17 cellular contexts compared by ENCODE assay signal in genomic region chr15:99167640-99168039, GRCh38.
A peak's percentile ranks its signal among the peaks of the same experiment; 100 is the strongest.
DNase-seq lines count a peak whose midpoint lies in the region; ATAC-seq, FAIRE-seq and TF ChIP-seq lines count a peak whose summit lies in the region.
"Had no signal": no experiment of that assay in that cellular context is flagged by ENCODE, and none has a peak within 500 bp of the region (broad histone marks: within the 10 kb centered on the region; RNA-seq: fewer than 3 reads in every experiment).

No MANE protein-coding gene starts in this region.

- no peaks in the 10 kb centered on the region for H3K79me2 ChIP-seq in osteoblast (ENCODE audit: insufficient read depth, low read length)

- H2AFZ ChIP-seq in osteoblast (ENCODE audit: low read length), result no peak overlapping the region
- H2AFZ ChIP-seq: neural progenitor cell had no signal

- no peak for DNase-seq in HFFc6
- DNase-seq in ascending aorta (ENCODE audit: low spot score in 2 of 2), result peak in 1 of 2 donors; percentile 4
- peak in 1 of 2 donors; percentile 34 for DNase-seq in stimulated activated effector memory CD8-positive, alpha-beta T cell treated with anti-CD3 and anti-CD28 coated beads, Interleukin-12 subunit alpha, Interleukin-12 subunit beta, amount 100 ng/mL, for 72 hours (ENCODE audit: low spot score in 2 of 2)
- no peak for DNase-seq in GM12892 (ENCODE audit: insufficient read length)
- DNase-seq in osteoblast (ENCODE audit: insufficient read length, low spot score, missing footprints), result no peak
- DNase-seq in ovary, result no peak
- DNase-seq: activated CD4-positive, CD25-positive, alpha-beta regulatory T cell; AML-193; dorsolateral prefrontal cortex; H7; kidney; NCI-H1930; NCI-H774 had no signal

- TF ChIP-seq POLR2A in GM12892 (IDR thresholded peaks at IDR 0.05; ENCODE audit: low read depth, low read length), result no peak
- TF ChIP-seq POLR2A in ovary (IDR thresholded peaks at IDR 0.05), result no peak

- H3K27ac Mint-ChIP-seq in HFFc6, result peak overlapping the region; percentile 31; the same call in 1 of the 2 replicates
- H3K27ac Mint-ChIP-seq in stimulated activated effector memory CD8-positive, alpha-beta T cell treated with anti-CD3 and anti-CD28 coated beads, Interleukin-12 subunit alpha, Interleukin-12 subunit beta, amount 100 ng/mL, for 72 hours, result peak overlapping the region; percentile 55
- H3K27ac Mint-ChIP-seq: neural progenitor cell had no signal

- peaks cover 26% of the 10 kb centered on the region for H3K4me1 Mint-ChIP-seq in HFFc6 (ENCODE audit: low read depth)
- H3K4me1 Mint-ChIP-seq in stimulated activated effector memory CD8-positive, alpha-beta T cell treated with anti-CD3 and anti-CD28 coated beads, Interleukin-12 subunit alpha, Interleukin-12 subunit beta, amount 100 ng/mL, for 72 hours, result no peaks in the 10 kb centered on the region
- H3K4me1 Mint-ChIP-seq: neural progenitor cell had no signal

- H3K4me1 ChIP-seq in ascending aorta (peaks cover 8 to 22% of the 10 kb centered on the region in 2 donors), osteoblast (ENCODE audit: insufficient read depth, low read length) (peaks cover 17% of the 10 kb centered on the region), ovary (ENCODE audit: insufficient read depth) (no peaks in the 10 kb centered on the region)
- H3K4me1 ChIP-seq: neural progenitor cell had no signal

- H3K4me3 ChIP-seq in ascending aorta (no peak overlapping the region), osteoblast (ENCODE audit: insufficient read depth, low read length) (no peak overlapping the region), ovary (no peak overlapping the region)
- H3K4me3 ChIP-seq: dorsolateral prefrontal cortex, neural progenitor cell, SK-N-MC had no signal

- no peak for TF ChIP-seq EP300 in ovary (IDR thresholded peaks at IDR 0.05)

- 75 to 83% (median 82%) methylated on average over 6 of the region's 6 CpGs for WGBS in ovary, 3 donors

- H3K27me3 ChIP-seq in ascending aorta, result no peaks in the 10 kb centered on the region
- no peaks in the 10 kb centered on the region for H3K27me3 ChIP-seq in osteoblast (ENCODE audit: insufficient read depth, low read length)
- H3K27me3 ChIP-seq in ovary, result no peaks in the 10 kb centered on the region
- H3K27me3 ChIP-seq: dorsolateral prefrontal cortex, neural progenitor cell had no signal

- no peak for TF ChIP-seq CTCF in HFFc6 (IDR thresholded peaks at IDR 0.05)
- TF ChIP-seq CTCF in ascending aorta (IDR thresholded peaks at IDR 0.05), result no peak
- TF ChIP-seq CTCF in osteoblast (IDR thresholded peaks at IDR 0.05; ENCODE audit: extremely low read depth, low read depth, low read length), result no peak
- no peak for TF ChIP-seq CTCF in ovary (IDR thresholded peaks at IDR 0.05)

- H4K20me1 ChIP-seq in osteoblast (ENCODE audit: insufficient read depth, low read length), result no peaks in the 10 kb centered on the region

- H3K27ac ChIP-seq in ascending aorta (peak overlapping the region; percentile 90 to 94), osteoblast (ENCODE audit: low read depth, low read length) (no peak overlapping the region), ovary (no peak overlapping the region)
- H3K27ac ChIP-seq: neural progenitor cell, SK-N-MC had no signal

- FAIRE-seq in GM12892 (lab: Jason Lieb, UNC), result no peak
- FAIRE-seq: kidney had no signal

- H3K9me3 ChIP-seq in ascending aorta (no peaks in the 10 kb centered on the region), osteoblast (ENCODE audit: low read depth, low read length) (no peaks in the 10 kb centered on the region), ovary (no peaks in the 10 kb centered on the region)

- peaks cover 2% of the 10 kb centered on the region; the same call in 1 of the 2 replicates for H3K27me3 Mint-ChIP-seq in HFFc6 (ENCODE audit: insufficient read depth)

- H3K4me3 Mint-ChIP-seq in HFFc6, result no peak overlapping the region
- H3K4me3 Mint-ChIP-seq in stimulated activated effector memory CD8-positive, alpha-beta T cell treated with anti-CD3 and anti-CD28 coated beads, Interleukin-12 subunit alpha, Interleukin-12 subunit beta, amount 100 ng/mL, for 72 hours, result no peak overlapping the region
- H3K4me3 Mint-ChIP-seq: neural progenitor cell had no signal

- peak; percentile 67 for ATAC-seq in GM18511 (IDR thresholded peaks at IDR 0.05; ENCODE audit: unreplicated experiment)
- ATAC-seq in stimulated activated effector memory CD8-positive, alpha-beta T cell treated with anti-CD3 and anti-CD28 coated beads, Interleukin-12 subunit alpha, Interleukin-12 subunit beta, amount 100 ng/mL, for 72 hours, result no peak
- ATAC-seq in GM19035 (IDR thresholded peaks at IDR 0.05; ENCODE audit: unreplicated experiment), result no peak

- no peaks in the 10 kb centered on the region for H3K9me3 Mint-ChIP-seq in HFFc6
- no peaks in the 10 kb centered on the region for H3K9me3 Mint-ChIP-seq in stimulated activated effector memory CD8-positive, alpha-beta T cell treated with anti-CD3 and anti-CD28 coated beads, Interleukin-12 subunit alpha, Interleukin-12 subunit beta, amount 100 ng/mL, for 72 hours
- H3K9me3 Mint-ChIP-seq: neural progenitor cell had no signal

- H3K36me3 ChIP-seq in ascending aorta (peaks cover 3 to 6% of the 10 kb centered on the region in 2 donors), osteoblast (ENCODE audit: insufficient read depth, low read length) (peaks cover 4% of the 10 kb centered on the region), ovary (no peaks in the 10 kb centered on the region)
- H3K36me3 ChIP-seq: neural progenitor cell had no signal

- H3K36me3 Mint-ChIP-seq in HFFc6 (ENCODE audit: low read depth), result peaks cover 12% of the 10 kb centered on the region
- H3K36me3 Mint-ChIP-seq in stimulated activated effector memory CD8-positive, alpha-beta T cell treated with anti-CD3 and anti-CD28 coated beads, Interleukin-12 subunit alpha, Interleukin-12 subunit beta, amount 100 ng/mL, for 72 hours, result no peaks in the 10 kb centered on the region

- intact Hi-C loops in ascending aorta (cut with DNase I), result no loop called here
- intact Hi-C loops in ovary (cut with DNase I), result no loop called here

- H3K4me2 ChIP-seq in osteoblast (ENCODE audit: insufficient read depth, low read length), result no peak overlapping the region
- H3K4me2 ChIP-seq: neural progenitor cell had no signal

Comparison
In these comparisons a context has a peak if more than half of its experiments do, and no peak if none do; other contexts are left out.
1. H3K27ac ChIP-seq: peak in ascending aorta (2 of 2); none in osteoblast (single experiment) and ovary (0 of 2).